Comparison of ENCODE assay signal across 8 cellular contexts in genomic region chr6:32609731-32610640, GRCh38. TPM values are rescaled to one million over a fixed set of nuclear protein-coding genes. Genes with fewer than 3 reads are reported as not detected.
A peak's percentile ranks its signal among the peaks of the same experiment; 100 is the strongest.
DNase-seq lines count a peak whose midpoint lies in the region; ATAC-seq and TF ChIP-seq lines count a peak whose summit lies in the region.

No MANE protein-coding gene starts in this region.

- no peak overlapping the region for H3K27ac Mint-ChIP-seq in activated T-cell treated with anti-CD3 and anti-CD28 coated beads, Interleukin-2, amount 50 U/mL, for 24 hours
- no peak overlapping the region for H3K27ac Mint-ChIP-seq in natural killer cell

- H3K27me3 Mint-ChIP-seq in activated T-cell treated with anti-CD3 and anti-CD28 coated beads, Interleukin-2, amount 50 U/mL, for 24 hours: no peaks in the 10 kb centered on the region
- H3K27me3 Mint-ChIP-seq in natural killer cell (ENCODE audit: low read depth in 2 of 2): peaks cover 0 to 5% of the 10 kb centered on the region in 2 donors

- no peaks in the 10 kb centered on the region for H3K36me3 Mint-ChIP-seq in activated T-cell treated with anti-CD3 and anti-CD28 coated beads, Interleukin-2, amount 50 U/mL, for 24 hours (ENCODE audit: low read depth)
- H3K36me3 Mint-ChIP-seq in natural killer cell: no peaks in the 10 kb centered on the region

- no peak overlapping the region for H3K4me3 Mint-ChIP-seq in activated T-cell treated with anti-CD3 and anti-CD28 coated beads, Interleukin-2, amount 50 U/mL, for 24 hours
- H3K4me3 Mint-ChIP-seq in natural killer cell: no peak overlapping the region

- ATAC-seq in GM18907 (IDR thresholded peaks at IDR 0.05; ENCODE audit: unreplicated experiment): peak; percentile 85
- ATAC-seq in HG03066 (IDR thresholded peaks at IDR 0.05; ENCODE audit: low read depth, unreplicated experiment): peak; percentile 85
- peak; percentile 96 to 99 (median 99) for ATAC-seq in natural killer cell

- H3K4me1 Mint-ChIP-seq in activated T-cell treated with anti-CD3 and anti-CD28 coated beads, Interleukin-2, amount 50 U/mL, for 24 hours (ENCODE audit: low read depth): peaks cover 18% of the 10 kb centered on the region
- H3K4me1 Mint-ChIP-seq in natural killer cell: peaks cover 0 to 2% of the 10 kb centered on the region in 2 donors

- H3K9me3 Mint-ChIP-seq in activated T-cell treated with anti-CD3 and anti-CD28 coated beads, Interleukin-2, amount 50 U/mL, for 24 hours: no peaks in the 10 kb centered on the region
- no peaks in the 10 kb centered on the region for H3K9me3 Mint-ChIP-seq in natural killer cell

- DNase-seq in CD1c-positive myeloid dendritic cell (ENCODE audit: extremely low spot score) (peak; percentile 99), NCI-H82 treated with DMSO at 0.1 percent for 48 hours (lab: John Stamatoyannopoulos, UW; ENCODE audit: unreplicated experiment) (peak; percentile 45), fibroblast of pulmonary artery (ENCODE audit: low read depth) (peak; percentile 94), natural killer cell (peak; percentile 20), DMS79 treated with DMSO at 0.1 percent for 48 hours (lab: John Stamatoyannopoulos, UW) (no peak)
- DNase-seq in activated T-cell treated with anti-CD3 and anti-CD28 coated beads, Interleukin-2, amount 50 U/mL, for 24 hours: peak; percentile 35

- no peak overlapping the region for H3K4me3 ChIP-seq in fibroblast of pulmonary artery (replicated peaks; ENCODE audit: low read depth, low read length)

- TF ChIP-seq CTCF in fibroblast of pulmonary artery (IDR thresholded peaks at IDR 0.05; ENCODE audit: low read length, missing control alignments): no peak
- no peak for TF ChIP-seq CTCF in natural killer cell (IDR thresholded peaks at IDR 0.05)

- intact Hi-C loops in natural killer cell (cut with micrococcal nuclease): loop anchor here (1.0 kb wide), 1 partner anchor 12 kb away; no protein-coding TSS in a partner anchor

RNA-seq across cellular contexts. Expression of gene HLA-DRB1, which starts 20.3 kb away (rescaled TPM):
- 100 to 1,000 TPM in 1 of 3 donors, 10 to 100 TPM in 2; 42.8 to 123 (median 53.9) TPM for total RNA-seq in natural killer cell

RNA-seq across cellular contexts. Expression of gene HLA-DQA1, which starts 27.2 kb away (rescaled TPM):
- 10 to 100 TPM in 2 of 3 donors, 1 to 10 TPM in 1; 7.0 to 46.7 (median 39.9) TPM for total RNA-seq in natural killer cell

RNA-seq across cellular contexts. Expression of gene HLA-DQB1, which starts 56.5 kb away (rescaled TPM):
- total RNA-seq in natural killer cell: 10 to 100 TPM; 24.8 to 97.3 (median 25.5) TPM
